ENCODE assay signal across 7 cellular contexts in the genomic region with DNA sequence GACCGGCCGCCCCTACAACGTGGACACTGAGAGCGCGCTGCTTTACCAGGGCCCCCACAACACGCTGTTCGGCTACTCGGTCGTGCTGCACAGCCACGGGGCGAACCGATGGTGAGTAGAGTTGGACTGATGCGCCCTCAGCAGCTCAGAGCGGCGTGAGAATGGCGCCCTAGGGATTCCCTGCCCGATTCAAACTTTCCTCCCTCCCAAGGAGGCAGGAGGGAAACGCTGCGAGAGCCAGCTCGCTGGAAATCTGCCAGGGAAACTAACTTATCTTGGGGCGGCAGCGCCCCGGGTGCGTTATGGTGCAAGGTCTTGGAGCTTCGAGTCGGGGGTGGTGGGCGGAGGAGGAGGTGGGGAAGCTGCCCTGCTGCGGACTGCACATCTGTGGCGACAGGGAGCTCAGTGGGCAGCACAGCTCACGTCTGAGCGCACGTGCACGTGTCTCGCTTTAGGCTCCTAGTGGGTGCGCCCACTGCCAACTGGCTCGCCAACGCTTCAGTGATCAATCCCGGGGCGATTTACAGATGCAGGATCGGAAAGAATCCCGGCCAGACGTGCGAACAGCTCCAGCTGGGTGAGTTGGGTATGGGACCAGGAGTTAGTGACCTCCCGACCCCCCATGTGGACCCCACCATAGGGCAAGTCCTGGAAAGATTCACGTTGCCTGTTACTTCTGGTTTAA. TPM values are rescaled to one million over a fixed set of nuclear protein-coding genes. Genes with fewer than 3 reads are reported as not detected.
DNase-seq lines count a peak whose midpoint lies in the region; ATAC-seq and TF ChIP-seq lines count a peak whose summit lies in the region.

No MANE protein-coding gene starts in this region.

- H3K9ac ChIP-seq in iPS-20b (ENCODE audit: low read depth, low read length) = peak overlapping the region; percentile 55; the same call in 1 of the 2 replicates

- peak; percentile 30 for ATAC-seq in GM19023 (IDR thresholded peaks at IDR 0.05; ENCODE audit: unreplicated experiment)
- peak; percentile 21 for ATAC-seq in HG03175 (IDR thresholded peaks at IDR 0.05; ENCODE audit: unreplicated experiment)

- TF ChIP-seq CTCF in adrenal gland (IDR thresholded peaks at IDR 0.05) = no peak

- H3K27me3 ChIP-seq in adrenal gland = peaks cover 21% of the 10 kb centered on the region
- H3K27me3 ChIP-seq in iPS-20b (ENCODE audit: insufficient read depth, low read length) = peaks cover 69% of the 10 kb centered on the region

- H3K9me3 ChIP-seq in adrenal gland (replicated peaks in 1 of 3) (no peaks in the 10 kb centered on the region), iPS-20b (ENCODE audit: insufficient read depth, low read depth, low read length) (no peaks in the 10 kb centered on the region)

- H3K27ac ChIP-seq in adrenal gland (peak overlapping the region in 2 of 5 donors; percentile 67 to 82), iPS-20b (ENCODE audit: low read length) (no peak overlapping the region)

- no peak for TF ChIP-seq POLR2A in adrenal gland (IDR thresholded peaks at IDR 0.05)

- intact Hi-C loops in adrenal gland (cut with DNase I) = no loop called here

- H3K4me3 ChIP-seq in adrenal gland (peak overlapping the region in 1 of 4 donors; percentile 45), iPS-20b (ENCODE audit: low read length) (peak overlapping the region; percentile 69)

- DNase-seq in SKM-1 treated with dmso at 0.1 percent for 144 hours (lab: John Stamatoyannopoulos, UW; ENCODE audit: unreplicated experiment) (peak; percentile 24), adrenal gland (peak; percentile 5 to 49 (median 18)), NCI-H510A (lab: John Stamatoyannopoulos, UW) (no peak)
- peak; percentile 24 to 48 (median 34) for DNase-seq in stimulated activated CD4-positive, alpha-beta T cell treated with anti-CD3 and anti-CD28 coated beads, Interleukin-1b, Interleukin-23, amount 100 ng/mL, for 24 hours (ENCODE audit: low read depth in 4 of 4, low spot score in 1 of 4)

- no peaks in the 10 kb centered on the region for H3K36me3 ChIP-seq in adrenal gland (replicated peaks in 1 of 2)
- no peaks in the 10 kb centered on the region for H3K36me3 ChIP-seq in iPS-20b (ENCODE audit: insufficient read depth, low read depth, low read length)

- WGBS in adrenal gland, 4 donors = 2 to 3% (median 2%) methylated on average over 7 to 45 of the region's 45 CpGs

- H3K4me1 ChIP-seq in adrenal gland (replicated peaks in 1 of 2) (peaks cover 0 to 6% of the 10 kb centered on the region in 2 donors), iPS-20b (ENCODE audit: insufficient read depth, low read length) (no peaks in the 10 kb centered on the region)

RNA-seq across cellular contexts. Expression of a gene that starts 0.7 kb away (rescaled TPM):
- 10 to 100 TPM in 1 of 8 donors, 1 to 10 TPM in 7; 1.4 to 14.5 (median 6.2) TPM for total RNA-seq in adrenal gland
- polyA plus RNA-seq in adrenal gland = 1 to 10 TPM in 1 of 3 donors, under 1 TPM in 2; 0.37 to 3.3 (median 0.56) TPM
